Comparison of ENCODE assay signal across 1 cellular context in genomic region chr2:43221660-43222471, GRCh38.
TF ChIP-seq lines count a peak whose summit lies in the region.

No MANE protein-coding gene starts in this region.

TF ChIP-seq in K562, 482 proteins besides CTCF, POLR2A, EP300 and RAD21 (continued from another document and continues in another):
- TF ChIP-seq ZBTB40 (IDR thresholded peaks at IDR 0.05) (0 out of 2 replicates have a peak, but pooled peaks have one; percentile 21), ZBTB40 (CRISPR knock-in tag; IDR thresholded peaks at IDR 0.05) (no peak), YBX1 (IDR thresholded peaks at IDR 0.05) (no peak), SMAD1 (IDR thresholded peaks at IDR 0.05; ENCODE audit: low read depth, low read length, partially characterized antibody) (peak; percentile 29), SMARCA4 (IDR thresholded peaks at IDR 0.05) (peak; percentile 65; the same call in 1 of the 2 replicates), ATF7 (IDR thresholded peaks at IDR 0.05) (peak; percentile 63), RBM22 (IDR thresholded peaks at IDR 0.05; ENCODE audit: low read depth, low read length, poor library complexity, severe bottlenecking) (no peak), FOXP1 (CRISPR knock-in tag; IDR thresholded peaks at IDR 0.05) (no peak), E2F8 (IDR thresholded peaks at IDR 0.05; ENCODE audit: low read depth, partially characterized antibody) (peak; percentile 52), KLF1 (tag; IDR thresholded peaks at IDR 0.05) (peak; percentile 19; the same call in 1 of the 2 replicates), CBX1 (IDR thresholded peaks at IDR 0.05; ENCODE audit: low read depth) (0 out of 2 replicates have a peak, but pooled peaks have one; percentile 47), SMARCB1 (IDR thresholded peaks at IDR 0.05; ENCODE audit: insufficient read length, low read depth) (no peak), CCNT2 (IDR thresholded peaks at IDR 0.05; ENCODE audit: borderline replicate concordance, extremely low read depth, insufficient read length, low read depth, low read length) (peak; percentile 26), MAFK (IDR thresholded peaks at IDR 0.05; ENCODE audit: low read length) (peak; percentile 10; the same call in 1 of the 2 replicates), ZNF436 (CRISPR knock-in tag; IDR thresholded peaks at IDR 0.05) (no peak; the same call in 1 of the 2 replicates), KDM2B (CRISPR knock-in tag; IDR thresholded peaks at IDR 0.05) (no peak), CLOCK (CRISPR knock-in tag; IDR thresholded peaks at IDR 0.05; ENCODE audit: borderline replicate concordance) (no peak), ATF1 (CRISPR knock-in tag; IDR thresholded peaks at IDR 0.05) (no peak), ATF1 (tag; IDR thresholded peaks at IDR 0.05) (peak; percentile 44; the same call in 1 of the 2 replicates), ZNF77 (CRISPR knock-in tag; IDR thresholded peaks at IDR 0.05) (no peak), SP1 (CRISPR knock-in tag; IDR thresholded peaks at IDR 0.05) (peak; percentile 83), ZNF318 (IDR thresholded peaks at IDR 0.05; ENCODE audit: borderline replicate concordance in 1 of 2, low read depth in 1 of 2) (peak in 1 of 2 experiments; percentile 51; a peak in 1 of 4 replicates), ZC3H11A (IDR thresholded peaks at IDR 0.05; ENCODE audit: low read depth, low read length) (no peak), LCOR (CRISPR knock-in tag; IDR thresholded peaks at IDR 0.05) (no peak; the same call in 1 of the 2 replicates)
- TF ChIP-seq, protein P1, sequence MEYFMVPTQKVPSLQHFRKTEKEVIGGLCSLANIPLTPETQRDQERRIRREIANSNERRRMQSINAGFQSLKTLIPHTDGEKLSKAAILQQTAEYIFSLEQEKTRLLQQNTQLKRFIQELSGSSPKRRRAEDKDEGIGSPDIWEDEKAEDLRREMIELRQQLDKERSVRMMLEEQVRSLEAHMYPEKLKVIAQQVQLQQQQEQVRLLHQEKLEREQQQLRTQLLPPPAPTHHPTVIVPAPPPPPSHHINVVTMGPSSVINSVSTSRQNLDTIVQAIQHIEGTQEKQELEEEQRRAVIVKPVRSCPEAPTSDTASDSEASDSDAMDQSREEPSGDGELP (CRISPR knock-in tag; IDR thresholded peaks at IDR 0.05; ENCODE audit: borderline replicate concordance), result peak; percentile 97
- TF ChIP-seq, protein P2, sequence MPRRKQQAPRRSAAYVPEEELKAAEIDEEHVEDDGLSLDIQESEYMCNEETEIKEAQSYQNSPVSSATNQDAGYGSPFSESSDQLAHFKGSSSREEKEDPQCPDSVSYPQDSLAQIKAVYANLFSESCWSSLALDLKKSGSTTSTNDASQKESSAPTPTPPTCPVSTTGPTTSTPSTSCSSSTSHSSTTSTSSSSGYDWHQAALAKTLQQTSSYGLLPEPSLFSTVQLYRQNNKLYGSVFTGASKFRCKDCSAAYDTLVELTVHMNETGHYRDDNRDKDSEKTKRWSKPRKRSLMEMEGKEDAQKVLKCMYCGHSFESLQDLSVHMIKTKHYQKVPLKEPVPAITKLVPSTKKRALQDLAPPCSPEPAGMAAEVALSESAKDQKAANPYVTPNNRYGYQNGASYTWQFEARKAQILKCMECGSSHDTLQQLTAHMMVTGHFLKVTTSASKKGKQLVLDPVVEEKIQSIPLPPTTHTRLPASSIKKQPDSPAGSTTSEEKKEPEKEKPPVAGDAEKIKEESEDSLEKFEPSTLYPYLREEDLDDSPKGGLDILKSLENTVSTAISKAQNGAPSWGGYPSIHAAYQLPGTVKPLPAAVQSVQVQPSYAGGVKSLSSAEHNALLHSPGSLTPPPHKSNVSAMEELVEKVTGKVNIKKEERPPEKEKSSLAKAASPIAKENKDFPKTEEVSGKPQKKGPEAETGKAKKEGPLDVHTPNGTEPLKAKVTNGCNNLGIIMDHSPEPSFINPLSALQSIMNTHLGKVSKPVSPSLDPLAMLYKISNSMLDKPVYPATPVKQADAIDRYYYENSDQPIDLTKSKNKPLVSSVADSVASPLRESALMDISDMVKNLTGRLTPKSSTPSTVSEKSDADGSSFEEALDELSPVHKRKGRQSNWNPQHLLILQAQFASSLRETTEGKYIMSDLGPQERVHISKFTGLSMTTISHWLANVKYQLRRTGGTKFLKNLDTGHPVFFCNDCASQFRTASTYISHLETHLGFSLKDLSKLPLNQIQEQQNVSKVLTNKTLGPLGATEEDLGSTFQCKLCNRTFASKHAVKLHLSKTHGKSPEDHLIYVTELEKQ (CRISPR knock-in tag; IDR thresholded peaks at IDR 0.05), result no peak
